ENCODE assay signal across 8 cellular contexts in the genomic region with DNA sequence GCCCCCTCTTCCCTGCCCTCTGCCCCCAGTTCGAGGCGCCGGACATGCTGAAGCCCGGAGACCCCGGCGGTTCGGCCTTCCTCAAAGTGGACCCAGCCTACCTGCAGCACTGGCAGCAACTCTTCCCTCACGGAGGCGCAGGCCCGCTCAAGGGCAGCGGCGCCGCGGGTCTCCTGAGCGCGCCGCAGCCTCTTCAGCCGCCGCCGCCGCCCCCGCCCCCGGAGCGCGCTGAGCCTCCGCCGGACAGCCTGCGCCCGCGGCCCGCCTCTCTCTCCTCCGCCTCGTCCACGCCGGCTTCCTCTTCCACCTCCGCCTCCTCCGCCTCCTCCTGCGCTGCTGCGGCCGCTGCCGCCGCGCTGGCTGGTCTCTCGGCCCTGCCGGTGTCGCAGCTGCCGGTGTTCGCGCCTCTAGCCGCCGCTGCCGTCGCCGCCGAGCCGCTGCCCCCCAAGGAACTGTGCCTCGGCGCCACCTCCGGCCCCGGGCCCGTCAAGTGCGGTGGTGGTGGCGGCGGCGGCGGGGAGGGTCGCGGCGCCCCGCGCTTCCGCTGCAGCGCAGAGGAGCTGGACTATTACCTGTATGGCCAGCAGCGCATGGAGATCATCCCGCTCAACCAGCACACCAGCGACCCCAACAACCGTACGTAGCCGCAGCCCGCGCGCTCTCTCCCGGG. TPM values are rescaled to one million over a fixed set of nuclear protein-coding genes. Genes with fewer than 3 reads are reported as not detected.
DNase-seq lines count a peak whose midpoint lies in the region; ATAC-seq and TF ChIP-seq lines count a peak whose summit lies in the region.

No MANE protein-coding gene starts in this region.

- DNase-seq in GM03348 (ENCODE audit: low spot score) (peak; percentile 70), choroid plexus epithelial cell (ENCODE audit: low read depth) (peak; percentile 26), mesendoderm (peak; percentile 61)
- DNase-seq in activated T-helper 2 cell treated with anti-CD3 and anti-CD28 coated beads, Interferon-gamma antibody, Interleukin-2, Interleukin-4, amounts not matched to agents 10 μg/mL and 5 μg/mL and 100 μg/mL, durations not matched to agents 14 hours and 24 hours and 36 hours (ENCODE audit: low spot score): no peak
- no peak for DNase-seq in activated effector memory CD4-positive, alpha-beta T cell treated with anti-CD3 and anti-CD28 coated beads, Interleukin-2, amount 50 U/mL, for 16 hours

- H3K79me1 ChIP-seq in mesendoderm (ENCODE audit: low read length): no peaks in the 10 kb centered on the region

- H3K4me2 ChIP-seq in mesendoderm (ENCODE audit: low read length): peak overlapping the region; percentile 58

- H4K5ac ChIP-seq in mesendoderm (ENCODE audit: low read length): no peak overlapping the region

- no peak for TF ChIP-seq CTCF in choroid plexus epithelial cell (conservative IDR thresholded peaks at IDR 0.05; ENCODE audit: low read depth, low read length)

- peaks cover 21 to 30% (median 25%) of the 10 kb centered on the region in 3 donors for H3K4me1 Mint-ChIP-seq in IgD-negative memory B cell
- H3K4me1 Mint-ChIP-seq in activated T-helper 2 cell treated with anti-CD3 and anti-CD28 coated beads, Interferon-gamma antibody, Interleukin-2, Interleukin-4, amounts not matched to agents 10 μg/mL and 5 μg/mL and 100 μg/mL, durations not matched to agents 14 hours and 24 hours and 36 hours (ENCODE audit: low read depth): peaks cover 14% of the 10 kb centered on the region

- H3K18ac ChIP-seq in mesendoderm (ENCODE audit: low read length): no peak overlapping the region

- no peaks in the 10 kb centered on the region for H3K36me3 ChIP-seq in mesendoderm (ENCODE audit: control insufficient read depth, insufficient read depth, low read length)

- H3K79me2 ChIP-seq in mesendoderm (ENCODE audit: control insufficient read depth, insufficient read depth, low read length): no peaks in the 10 kb centered on the region

- peaks cover 2% of the 10 kb centered on the region for H3K36me3 Mint-ChIP-seq in IgD-negative memory B cell
- H3K36me3 Mint-ChIP-seq in activated T-helper 2 cell treated with anti-CD3 and anti-CD28 coated beads, Interferon-gamma antibody, Interleukin-2, Interleukin-4, amounts not matched to agents 10 μg/mL and 5 μg/mL and 100 μg/mL, durations not matched to agents 14 hours and 24 hours and 36 hours (ENCODE audit: low read depth): no peaks in the 10 kb centered on the region

- H3K4me1 ChIP-seq in mesendoderm (ENCODE audit: control insufficient read depth, low read depth, low read length): peaks cover 7% of the 10 kb centered on the region

- WGBS in mesendoderm (ENCODE audit: extremely low coverage, insufficient coverage, low lambda C conversion rate): no CpG with 5 or more reads among the region's 83 CpGs

- no peak overlapping the region for H3K4ac ChIP-seq in mesendoderm (ENCODE audit: low read depth, low read length)

- H2BK5ac ChIP-seq in mesendoderm (ENCODE audit: low read length): no peak overlapping the region

- H2AK5ac ChIP-seq in mesendoderm (ENCODE audit: low read length): no peak overlapping the region

- H3K56ac ChIP-seq in mesendoderm (ENCODE audit: low read length): peak overlapping the region; percentile 83

- H3K4me3 ChIP-seq in choroid plexus epithelial cell (ENCODE audit: low read depth, low read length) (peak overlapping the region; percentile 46), mesendoderm (ENCODE audit: low read length) (peak overlapping the region; percentile 3)

- peak overlapping the region; percentile 33 for H3K23ac ChIP-seq in mesendoderm (ENCODE audit: low read length)

- H3K27ac Mint-ChIP-seq in IgD-negative memory B cell: no peak overlapping the region
- H3K27ac Mint-ChIP-seq in activated T-helper 2 cell treated with anti-CD3 and anti-CD28 coated beads, Interferon-gamma antibody, Interleukin-2, Interleukin-4, amounts not matched to agents 10 μg/mL and 5 μg/mL and 100 μg/mL, durations not matched to agents 14 hours and 24 hours and 36 hours: no peak overlapping the region

- H3K4me3 Mint-ChIP-seq in IgD-negative memory B cell: peak overlapping the region; percentile 67 to 79 (median 73)
- no peak overlapping the region for H3K4me3 Mint-ChIP-seq in activated T-helper 2 cell treated with anti-CD3 and anti-CD28 coated beads, Interferon-gamma antibody, Interleukin-2, Interleukin-4, amounts not matched to agents 10 μg/mL and 5 μg/mL and 100 μg/mL, durations not matched to agents 14 hours and 24 hours and 36 hours (ENCODE audit: low read depth)

- peaks cover 0 to 6% (median 2%) of the 10 kb centered on the region in 3 donors for H3K9me3 Mint-ChIP-seq in IgD-negative memory B cell
- H3K9me3 Mint-ChIP-seq in activated T-helper 2 cell treated with anti-CD3 and anti-CD28 coated beads, Interferon-gamma antibody, Interleukin-2, Interleukin-4, amounts not matched to agents 10 μg/mL and 5 μg/mL and 100 μg/mL, durations not matched to agents 14 hours and 24 hours and 36 hours: no peaks in the 10 kb centered on the region

- no peak overlapping the region for H3K27ac ChIP-seq in mesendoderm (ENCODE audit: low read depth, low read length)

- H2BK120ac ChIP-seq in mesendoderm (ENCODE audit: low read depth, low read length): no peak overlapping the region

- no peak overlapping the region for H2BK15ac ChIP-seq in mesendoderm (replicated peaks; ENCODE audit: low read depth)

- intact Hi-C loops in activated T-helper 2 cell treated with anti-CD3 and anti-CD28 coated beads, Interferon-gamma antibody, Interleukin-2, Interleukin-4, amounts not matched to agents 10 μg/mL and 5 μg/mL and 100 μg/mL, durations not matched to agents 14 hours and 24 hours and 36 hours (cut with micrococcal nuclease): loop anchor here (2.0 kb wide), 1 partner anchor 53 kb away; a partner anchor contains a TSS

- H4K8ac ChIP-seq in mesendoderm (ENCODE audit: low read depth, low read length): no peak overlapping the region

- H3K27me3 ChIP-seq in mesendoderm (ENCODE audit: insufficient read depth, low read length, poor library complexity): peaks cover 57% of the 10 kb centered on the region

- ATAC-seq in HG03280 (IDR thresholded peaks at IDR 0.05; ENCODE audit: unreplicated experiment) (no peak), GM18861 (IDR thresholded peaks at IDR 0.05; ENCODE audit: unreplicated experiment) (no peak)

- peaks cover 73% of the 10 kb centered on the region for H3K27me3 Mint-ChIP-seq in IgD-negative memory B cell
- peaks cover 80% of the 10 kb centered on the region for H3K27me3 Mint-ChIP-seq in activated T-helper 2 cell treated with anti-CD3 and anti-CD28 coated beads, Interferon-gamma antibody, Interleukin-2, Interleukin-4, amounts not matched to agents 10 μg/mL and 5 μg/mL and 100 μg/mL, durations not matched to agents 14 hours and 24 hours and 36 hours (ENCODE audit: low read depth)

- H3K9ac ChIP-seq in mesendoderm (ENCODE audit: low read length): peak overlapping the region; percentile 53

RNA-seq across cellular contexts. Expression of a gene that starts 1.1 kb away (rescaled TPM):
- not detected for polyA plus RNA-seq in IgD-negative memory B cell
- polyA plus RNA-seq in mesendoderm (2013, experiment 1 of 2): 0.25 TPM
- polyA plus RNA-seq in mesendoderm (2013, experiment 2 of 2): 0.14 TPM
- not detected in 2 replicates for total RNA-seq in activated T-helper 2 cell treated with anti-CD3 and anti-CD28 coated beads, Interferon-gamma antibody, Interleukin-2, Interleukin-4, amounts not matched to agents 10 μg/mL and 5 μg/mL and 100 μg/mL, durations not matched to agents 14 hours and 24 hours and 36 hours

RNA-seq across cellular contexts. Expression of a gene that starts 53.6 kb away (rescaled TPM):
- not detected for polyA plus RNA-seq in IgD-negative memory B cell
- polyA plus RNA-seq in mesendoderm (2013, experiment 1 of 2): 6.2 TPM
- polyA plus RNA-seq in mesendoderm (2013, experiment 2 of 2): 5.8 TPM
- not detected in 2 replicates for total RNA-seq in activated T-helper 2 cell treated with anti-CD3 and anti-CD28 coated beads, Interferon-gamma antibody, Interleukin-2, Interleukin-4, amounts not matched to agents 10 μg/mL and 5 μg/mL and 100 μg/mL, durations not matched to agents 14 hours and 24 hours and 36 hours

Comparison
In these comparisons a context has a peak if more than half of its experiments do, and no peak if none do; other contexts are left out.
1. DNase-seq: peak in GM03348 (single experiment), choroid plexus epithelial cell (single experiment) and mesendoderm (single experiment); none in activated T-helper 2 cell treated with anti-CD3 and anti-CD28 coated beads, Interferon-gamma antibody, Interleukin-2, Interleukin-4, amounts not matched to agents 10 μg/mL and 5 μg/mL and 100 μg/mL, durations not matched to agents 14 hours and 24 hours and 36 hours (single experiment) and activated effector memory CD4-positive, alpha-beta T cell treated with anti-CD3 and anti-CD28 coated beads, Interleukin-2, amount 50 U/mL, for 16 hours (single experiment).